Comparison of ENCODE assay signal across 8 cellular contexts in genomic region chr19:55080121-55080914, GRCh38. TPM values are rescaled to one million over a fixed set of nuclear protein-coding genes. Genes with fewer than 3 reads are reported as not detected.
DNase-seq lines count a peak whose midpoint lies in the region; ATAC-seq and TF ChIP-seq lines count a peak whose summit lies in the region.

No MANE protein-coding gene starts in this region.

- H3K4me2 ChIP-seq in OCI-LY7 (ENCODE audit: low read length) = peak overlapping the region; percentile 89
- H3K4me2 ChIP-seq in parathyroid adenoma (ENCODE audit: low read length) = peak overlapping the region; percentile 57

- H3K4me3 ChIP-seq in HUES48 (ENCODE audit: low read depth, low read length) (peak overlapping the region; percentile 88), OCI-LY7 (ENCODE audit: low read depth, low read length, poor library complexity, severe bottlenecking) (peak overlapping the region; percentile 70), parathyroid adenoma (ENCODE audit: low read depth, low read length) (no peak overlapping the region)

- no TSS peak for BruUV-seq in OCI-LY7 (replicated peaks; lab: Mats Ljungman, UMichigan)

- H3K4me1 Mint-ChIP-seq in activated T-helper 17 cell treated with anti-CD3 and anti-CD28 coated beads, Interleukin-2, amount 50 U/mL, for 72 hours = peaks cover 8% of the 10 kb centered on the region

- H2AFZ ChIP-seq in OCI-LY7 (ENCODE audit: low read length) (peak overlapping the region; percentile 83), parathyroid adenoma (no peak overlapping the region)

- TF ChIP-seq CTCF in OCI-LY7 (conservative IDR thresholded peaks at IDR 0.05; ENCODE audit: low read length) (no peak), foreskin keratinocyte (conservative IDR thresholded peaks at IDR 0.05) (peak; percentile 24), parathyroid adenoma (IDR thresholded peaks at IDR 0.05) (no peak)

- peaks cover 32% of the 10 kb centered on the region for H3K27me3 ChIP-seq in HUES48 (ENCODE audit: control insufficient read depth, insufficient read depth, low read length)
- peaks cover 18% of the 10 kb centered on the region for H3K27me3 ChIP-seq in foreskin keratinocyte
- H3K27me3 ChIP-seq in parathyroid adenoma (ENCODE audit: control insufficient read depth, insufficient read depth, low read length) = no peaks in the 10 kb centered on the region

- H4K20me1 ChIP-seq in OCI-LY7 (ENCODE audit: insufficient read depth, low read length) = no peaks in the 10 kb centered on the region

- H3K27ac Mint-ChIP-seq in activated T-helper 17 cell treated with anti-CD3 and anti-CD28 coated beads, Interleukin-2, amount 50 U/mL, for 72 hours = no peak overlapping the region

- POLR2A ChIA-PET in OCI-LY7 (lab: Charles Lee) = interaction anchor here (0.8 to 1.5 kb wide), 2 partner anchors 17 to 54 kb away, joined by 3 to 6 read pairs; partner anchors contain the start of gene RDH13

- DNase-seq in COR-L47 (lab: John Stamatoyannopoulos, UW) (peak; percentile 67), OCI-LY7 (ENCODE audit: low spot score) (peak; percentile 85), foreskin keratinocyte (peak in 1 of 2 donors; percentile 71), ACHN (no peak)

- H3K36me3 ChIP-seq in HUES48 (ENCODE audit: control insufficient read depth, insufficient read depth, low read length) (no peaks in the 10 kb centered on the region), OCI-LY7 (ENCODE audit: insufficient read depth, low read length) (no peaks in the 10 kb centered on the region), parathyroid adenoma (ENCODE audit: control insufficient read depth, insufficient read depth, low read length) (no peaks in the 10 kb centered on the region)

- H3K9ac ChIP-seq in HUES48 (ENCODE audit: low read depth, low read length) (no peak overlapping the region), parathyroid adenoma (no peak overlapping the region)

- in situ Hi-C loops in ACHN (cut with HindIII; ENCODE audit: low pct_ligation_motif_present, low pct_unique_long_range_greater_than_20kb, low sequenced_read_pairs) = no loop called here

- intact Hi-C loops in OCI-LY7 (cut with micrococcal nuclease; ENCODE audit: unreplicated experiment) = loop anchor here (2.0 kb wide), 2 partner anchors 52 to 86 kb away; partner anchors contain the start of gene DNAAF3

- peaks cover 21% of the 10 kb centered on the region for H3K27me3 Mint-ChIP-seq in activated T-helper 17 cell treated with anti-CD3 and anti-CD28 coated beads, Interleukin-2, amount 50 U/mL, for 72 hours

- no peak overlapping the region for H3K27ac ChIP-seq in HUES48 (ENCODE audit: low read depth, low read length)
- peak overlapping the region; percentile 56 for H3K27ac ChIP-seq in OCI-LY7 (ENCODE audit: low read depth, low read length, poor library complexity, severe bottlenecking)
- H3K27ac ChIP-seq in foreskin keratinocyte = peak overlapping the region; percentile 55
- no peak overlapping the region for H3K27ac ChIP-seq in parathyroid adenoma

- no peaks in the 10 kb centered on the region for H3K36me3 Mint-ChIP-seq in activated T-helper 17 cell treated with anti-CD3 and anti-CD28 coated beads, Interleukin-2, amount 50 U/mL, for 72 hours (ENCODE audit: low read depth)

- no peaks in the 10 kb centered on the region for H3K9me3 Mint-ChIP-seq in activated T-helper 17 cell treated with anti-CD3 and anti-CD28 coated beads, Interleukin-2, amount 50 U/mL, for 72 hours

- H3K79me2 ChIP-seq in OCI-LY7 (ENCODE audit: insufficient read depth, low read depth, low read length) = no peaks in the 10 kb centered on the region
- H3K79me2 ChIP-seq in parathyroid adenoma = peaks cover 2% of the 10 kb centered on the region

- CTCF ChIA-PET in OCI-LY7 (lab: Charles Lee; ENCODE audit: unreplicated experiment) = interaction anchor here (0.6 to 0.7 kb wide), 2 partner anchors 103 to 207 kb away, joined by 3 to 9 read pairs; no protein-coding TSS in a partner anchor

- H3K4me3 Mint-ChIP-seq in activated T-helper 17 cell treated with anti-CD3 and anti-CD28 coated beads, Interleukin-2, amount 50 U/mL, for 72 hours = peak overlapping the region; percentile 77

- H3K9me2 ChIP-seq in OCI-LY7 (ENCODE audit: insufficient read depth, low read length) = no peaks in the 10 kb centered on the region

- peaks cover 10% of the 10 kb centered on the region; the same call in 1 of the 2 replicates for H3K4me1 ChIP-seq in HUES48 (ENCODE audit: control insufficient read depth, insufficient read depth, low read length)
- peaks cover 20% of the 10 kb centered on the region for H3K4me1 ChIP-seq in OCI-LY7 (ENCODE audit: insufficient read depth, low read length, poor library complexity, severe bottlenecking)
- H3K4me1 ChIP-seq in foreskin keratinocyte = peaks cover 4% of the 10 kb centered on the region
- peaks cover 4% of the 10 kb centered on the region for H3K4me1 ChIP-seq in parathyroid adenoma

- ATAC-seq in activated T-helper 17 cell treated with anti-CD3 and anti-CD28 coated beads, Interleukin-2, amount 50 U/mL, for 72 hours (replicated peaks) = peak; percentile 62
- ATAC-seq in foreskin keratinocyte (peak; percentile 71), GM21619 (IDR thresholded peaks at IDR 0.05; ENCODE audit: unreplicated experiment) (no peak)

- H3K9me3 ChIP-seq in HUES48 (ENCODE audit: control insufficient read depth, insufficient read depth, low read length) (no peaks in the 10 kb centered on the region), OCI-LY7 (ENCODE audit: low read length) (no peaks in the 10 kb centered on the region), parathyroid adenoma (ENCODE audit: control insufficient read depth, low read length) (no peaks in the 10 kb centered on the region)

RNA-seq across cellular contexts. Expression of gene EPS8L1, which starts 4.6 kb away (rescaled TPM):
- total RNA-seq in OCI-LY7 (2014; rRNA removed; shearing (Covaris generic)) = 3.5 and 11.1 TPM in 2 replicates
- 10.6 and 12.5 TPM in 2 replicates for total RNA-seq in OCI-LY7 (2022)
- 1 to 10 TPM; 1.4 to 2.1 TPM for total RNA-seq in activated T-helper 17 cell treated with anti-CD3 and anti-CD28 coated beads, Interleukin-2, amount 50 U/mL, for 72 hours
- total RNA-seq in foreskin keratinocyte = 16.6 and 30.2 TPM in 2 replicates
- polyA plus RNA-seq in foreskin keratinocyte = 18.7 and 29.0 TPM in 2 replicates

RNA-seq across cellular contexts. Expression of gene RDH13, which starts 17.4 kb away (rescaled TPM):
- total RNA-seq in OCI-LY7 (2014; rRNA removed; shearing (Covaris generic)) = 23.1 and 29.5 TPM in 2 replicates
- total RNA-seq in OCI-LY7 (2022) (17.8 and 19.5 TPM in 2 replicates), foreskin keratinocyte (12.4 and 17.2 TPM in 2 replicates)
- total RNA-seq in activated T-helper 17 cell treated with anti-CD3 and anti-CD28 coated beads, Interleukin-2, amount 50 U/mL, for 72 hours = 10 to 100 TPM; 20.4 to 25.0 TPM
- 9.6 and 13.7 TPM in 2 replicates for polyA plus RNA-seq in foreskin keratinocyte

RNA-seq across cellular contexts. Expression of gene PPP1R12C, which starts 37.1 kb away (rescaled TPM):
- total RNA-seq in OCI-LY7 (2014; rRNA removed; shearing (Covaris generic)) = 194 and 211 TPM in 2 replicates
- total RNA-seq in OCI-LY7 (2022) = 177 and 186 TPM in 2 replicates
- total RNA-seq in activated T-helper 17 cell treated with anti-CD3 and anti-CD28 coated beads, Interleukin-2, amount 50 U/mL, for 72 hours = 10 to 100 TPM; 74.5 to 94.8 TPM
- total RNA-seq in foreskin keratinocyte = 59.8 and 60.9 TPM in 2 replicates
- 64.8 and 65.2 TPM in 2 replicates for polyA plus RNA-seq in foreskin keratinocyte

RNA-seq across cellular contexts. Expression of gene GP6, which starts 42.3 kb away (rescaled TPM):
- total RNA-seq in OCI-LY7 (2014; rRNA removed; shearing (Covaris generic)) = 0.25 and 0.44 TPM in 2 replicates
- total RNA-seq in OCI-LY7 (2022) = 0.36 and 1.9 TPM in 2 replicates
- total RNA-seq in activated T-helper 17 cell treated with anti-CD3 and anti-CD28 coated beads, Interleukin-2, amount 50 U/mL, for 72 hours = under 1 TPM; 0.13 to 0.69 TPM
- 0.07 TPM in 1 of 2 replicates, not detected in the other for total RNA-seq in foreskin keratinocyte
- 0.02 and 0.12 TPM in 2 replicates for polyA plus RNA-seq in foreskin keratinocyte

Comparison
In these comparisons a context has a peak if more than half of its experiments do, and no peak if none do; other contexts are left out.
1. H3K27ac ChIP-seq: peak in OCI-LY7 (single experiment) and foreskin keratinocyte (single experiment); none in HUES48 (single experiment) and parathyroid adenoma (single experiment).